ENCODE assay signal across 15 cellular contexts in genomic region chrX:123846598-123847038, GRCh38. TPM values are rescaled to one million over a fixed set of nuclear protein-coding genes. Genes with fewer than 3 reads are reported as not detected.
DNase-seq lines count a peak whose midpoint lies in the region; ATAC-seq and TF ChIP-seq lines count a peak whose summit lies in the region.
"Had no signal": no experiment of that assay in that cellular context is flagged by ENCODE, and none has a peak within 500 bp of the region (broad histone marks: within the 10 kb centered on the region; RNA-seq: fewer than 3 reads in every experiment).

No MANE protein-coding gene starts in this region.

- H3K27me3 ChIP-seq in SK-N-SH (ENCODE audit: insufficient read depth) = no peaks in the 10 kb centered on the region; the same call in 1 of the 2 replicates
- no peaks in the 10 kb centered on the region for H3K27me3 ChIP-seq in CD8-positive, alpha-beta T cell (ENCODE audit: insufficient read depth, low read length)

- ATAC-seq in SK-N-SH treated with all-trans-retinoic acid at 6 μM for 48 hours = no peak
- no peak for ATAC-seq in GM19324 (IDR thresholded peaks at IDR 0.05; ENCODE audit: low FRiP score, unreplicated experiment)
- ATAC-seq in HG02973 (IDR thresholded peaks at IDR 0.05; ENCODE audit: unreplicated experiment) = no peak
- ATAC-seq in CD8-positive, alpha-beta T cell = no peak

- H3K36me3 Mint-ChIP-seq in CD8-positive, alpha-beta T cell = no peaks in the 10 kb centered on the region

- no peaks in the 10 kb centered on the region for H3K4me1 Mint-ChIP-seq in CD8-positive, alpha-beta T cell (ENCODE audit: low read depth)
- H3K4me1 Mint-ChIP-seq: central memory CD8-positive, alpha-beta T cell had no signal

- TF ChIP-seq EP300 in SK-N-SH (IDR thresholded peaks at IDR 0.05; ENCODE audit: borderline replicate concordance in 1 of 2, low read depth in 1 of 2, low read length in 1 of 2) = no peak

- H3K27ac ChIP-seq in SK-N-SH (ENCODE audit: low read depth in 2 of 2, low read length in 1 of 2) = peak overlapping the region in 1 of 2 experiments; percentile 31; a peak in 1 of 4 replicates
- H3K27ac ChIP-seq in CD8-positive, alpha-beta T cell (ENCODE audit: low read depth, low read length) = no peak overlapping the region
- H3K27ac ChIP-seq: thoracic aorta had no signal

- DNase-seq in SK-N-SH (no peak), NCI-H226 (peak; percentile 1), cardiac fibroblast (ENCODE audit: low read depth in 2 of 2) (peak; percentile 59 to 84), renal cortical epithelial cell (ENCODE audit: low read depth) (peak; percentile 48)
- no peak for DNase-seq in CD8-positive, alpha-beta T cell
- DNase-seq: activated CD4-positive, alpha-beta T cell treated with anti-CD3 and anti-CD28 coated beads, Interleukin-2, amount 50 U/mL, for 4 hours; activated effector memory CD4-positive, alpha-beta T cell treated with anti-CD3 and anti-CD28 coated beads, Interleukin-2, amount 50 U/mL, for 16 hours; NCI-H345; nucleus accumbens had no signal

- no peaks in the 10 kb centered on the region for H3K9me3 ChIP-seq in SK-N-SH
- no peaks in the 10 kb centered on the region for H3K9me3 ChIP-seq in CD8-positive, alpha-beta T cell (ENCODE audit: low read length)
- H3K9me3 ChIP-seq: thoracic aorta had no signal

- H3K4me1 ChIP-seq in SK-N-SH (ENCODE audit: control insufficient read depth in 1 of 2, insufficient read depth in 2 of 2, low read depth in 1 of 2, low read length in 1 of 2) = no peaks in the 10 kb centered on the region
- H3K4me1 ChIP-seq in CD8-positive, alpha-beta T cell (ENCODE audit: insufficient read depth, low read length) = no peaks in the 10 kb centered on the region

- POLR2A ChIA-PET in SK-N-SH (lab: Yijun Ruan, JAX) = no interaction called here
- POLR2A ChIA-PET in CD8-positive, alpha-beta T cell (lab: Charles Lee) = no interaction called here

- no peak for TF ChIP-seq CTCF in SK-N-SH (IDR thresholded peaks at IDR 0.05)
- TF ChIP-seq CTCF in cardiac fibroblast (IDR thresholded peaks at IDR 0.05; ENCODE audit: low read depth, low read length) = no peak
- no peak for TF ChIP-seq CTCF in CD8-positive, alpha-beta T cell (IDR thresholded peaks at IDR 0.05)

- H3K9me2 ChIP-seq in SK-N-SH = no peaks in the 10 kb centered on the region

- no peak overlapping the region for H3K27ac Mint-ChIP-seq in CD8-positive, alpha-beta T cell
- H3K27ac Mint-ChIP-seq: T-helper 1 cell treated with Interleukin-12 subunit alpha and Interleukin-12 subunit beta and Interleukin-4 antibody, amounts not matched to agents 30 μg/mL and 1 μg/mL, for 36 hours had no signal

- H3K27me3 Mint-ChIP-seq in CD8-positive, alpha-beta T cell (ENCODE audit: low read depth) = no peaks in the 10 kb centered on the region
- H3K27me3 Mint-ChIP-seq: central memory CD8-positive, alpha-beta T cell had no signal

- no peaks in the 10 kb centered on the region for H3K9me3 Mint-ChIP-seq in CD8-positive, alpha-beta T cell
- H3K9me3 Mint-ChIP-seq: central memory CD8-positive, alpha-beta T cell; T-helper 1 cell treated with Interleukin-12 subunit alpha and Interleukin-12 subunit beta and Interleukin-4 antibody, amounts not matched to agents 30 μg/mL and 1 μg/mL, for 36 hours had no signal

- no peak overlapping the region for H2AFZ ChIP-seq in SK-N-SH (ENCODE audit: low read depth)

- CTCF ChIA-PET in SK-N-SH (lab: Yijun Ruan, JAX) = interaction anchor here (1.4 kb wide), 1 partner anchor 13 kb away, joined by 3 read pairs; no protein-coding TSS in a partner anchor
- CTCF ChIA-PET in CD8-positive, alpha-beta T cell (lab: Charles Lee) = no interaction called here

- H3K79me2 ChIP-seq in SK-N-SH (ENCODE audit: insufficient read depth) = no peaks in the 10 kb centered on the region

- intact Hi-C loops in CD8-positive, alpha-beta T cell (cut with DNase I, micrococcal nuclease) = no loop called here

- no peak overlapping the region for H3K9ac ChIP-seq in SK-N-SH

- WGBS in SK-N-SH (ENCODE audit: low lambda C conversion rate) = 58% methylated on average over 7 of the region's 7 CpGs

- no peaks in the 10 kb centered on the region for H4K20me1 ChIP-seq in SK-N-SH (ENCODE audit: insufficient read depth)

- no peaks in the 10 kb centered on the region for H3F3A ChIP-seq in SK-N-SH (replicated peaks; ENCODE audit: insufficient read depth)

- H3K4me3 ChIP-seq in SK-N-SH (ENCODE audit: low read depth in 2 of 2, low read length in 1 of 2) (no peak overlapping the region), cardiac fibroblast (replicated peaks in 1 of 2; ENCODE audit: low read depth in 2 of 2, low read length in 2 of 2) (no peak overlapping the region)
- H3K4me3 ChIP-seq in CD8-positive, alpha-beta T cell (ENCODE audit: low read depth, low read length) = no peak overlapping the region
- H3K4me3 ChIP-seq: thoracic aorta had no signal

- no peak overlapping the region for H3K4me3 Mint-ChIP-seq in CD8-positive, alpha-beta T cell
- H3K4me3 Mint-ChIP-seq: central memory CD8-positive, alpha-beta T cell; T-helper 1 cell treated with Interleukin-12 subunit alpha and Interleukin-12 subunit beta and Interleukin-4 antibody, amounts not matched to agents 30 μg/mL and 1 μg/mL, for 36 hours had no signal

- H3K4me2 ChIP-seq in SK-N-SH = no peak overlapping the region

- TF ChIP-seq RAD21 in SK-N-SH (IDR thresholded peaks at IDR 0.05; ENCODE audit: low read length) = no peak

- no peaks in the 10 kb centered on the region for H3K36me3 ChIP-seq in SK-N-SH (replicated peaks in 1 of 2; ENCODE audit: control insufficient read depth in 1 of 2, insufficient read depth in 2 of 2, low read length in 1 of 2)
- H3K36me3 ChIP-seq in CD8-positive, alpha-beta T cell (ENCODE audit: insufficient read depth, low read length) = no peaks in the 10 kb centered on the region
- H3K36me3 ChIP-seq: thoracic aorta had no signal

TF ChIP-seq in SK-N-SH, 30 proteins besides CTCF, POLR2A, EP300 and RAD21:
- TF ChIP-seq EZH2phosphoT487 (IDR thresholded peaks at IDR 0.05; ENCODE audit: borderline replicate concordance, low read depth) (no peak), JUND (IDR thresholded peaks at IDR 0.05) (peak; percentile 15; the same call in 1 of the 2 replicates), FOSL2 (IDR thresholded peaks at IDR 0.05; ENCODE audit: borderline replicate concordance, low read depth) (peak; percentile 27; the same call in 1 of the 2 replicates)
TF ChIP-seq in SK-N-SH: peak in this region for 2.

TF ChIP-seq in SK-N-SH treated with all-trans-retinoic acid at 6 μM for 48 hours, 23 proteins besides CTCF, POLR2A, EP300 and RAD21:
- no peak for TF ChIP-seq GLIS3 (CRISPR knock-in tag; IDR thresholded peaks at IDR 0.05)
- TF ChIP-seq ZFP3 (CRISPR knock-in tag; IDR thresholded peaks at IDR 0.05) = no peak
- no peak for TF ChIP-seq SNAI2 (CRISPR knock-in tag; IDR thresholded peaks at IDR 0.05)
- TF ChIP-seq, protein P1, sequence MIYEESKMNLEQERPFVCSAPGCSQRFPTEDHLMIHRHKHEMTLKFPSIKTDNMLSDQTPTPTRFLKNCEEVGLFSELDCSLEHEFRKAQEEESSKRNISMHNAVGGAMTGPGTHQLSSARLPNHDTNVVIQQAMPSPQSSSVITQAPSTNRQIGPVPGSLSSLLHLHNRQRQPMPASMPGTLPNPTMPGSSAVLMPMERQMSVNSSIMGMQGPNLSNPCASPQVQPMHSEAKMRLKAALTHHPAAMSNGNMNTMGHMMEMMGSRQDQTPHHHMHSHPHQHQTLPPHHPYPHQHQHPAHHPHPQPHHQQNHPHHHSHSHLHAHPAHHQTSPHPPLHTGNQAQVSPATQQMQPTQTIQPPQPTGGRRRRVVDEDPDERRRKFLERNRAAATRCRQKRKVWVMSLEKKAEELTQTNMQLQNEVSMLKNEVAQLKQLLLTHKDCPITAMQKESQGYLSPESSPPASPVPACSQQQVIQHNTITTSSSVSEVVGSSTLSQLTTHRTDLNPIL (CRISPR knock-in tag; IDR thresholded peaks at IDR 0.05; ENCODE audit: low read depth) = no peak
- TF ChIP-seq BACH2 (CRISPR knock-in tag; IDR thresholded peaks at IDR 0.05; ENCODE audit: borderline replicate concordance) = no peak
- TF ChIP-seq OSR1 (CRISPR knock-in tag; IDR thresholded peaks at IDR 0.05) = no peak
- TF ChIP-seq ZNF565 (CRISPR knock-in tag; conservative IDR thresholded peaks at IDR 0.05; ENCODE audit: low read depth) = no peak
- TF ChIP-seq ISL1 (CRISPR knock-in tag; IDR thresholded peaks at IDR 0.05) = no peak
- no peak for TF ChIP-seq ZNF70 (CRISPR knock-in tag; IDR thresholded peaks at IDR 0.05)
- TF ChIP-seq CSDC2 (CRISPR knock-in tag; IDR thresholded peaks at IDR 0.05) = no peak
- no peak for TF ChIP-seq ESRRG (CRISPR knock-in tag; IDR thresholded peaks at IDR 0.05)
- TF ChIP-seq ZC3H10 (CRISPR knock-in tag; IDR thresholded peaks at IDR 0.05) = no peak
- TF ChIP-seq TOX (CRISPR knock-in tag; IDR thresholded peaks at IDR 0.05; ENCODE audit: borderline replicate concordance) = no peak
- no peak for TF ChIP-seq PATZ1 (CRISPR knock-in tag; IDR thresholded peaks at IDR 0.05; ENCODE audit: borderline replicate concordance)
- no peak for TF ChIP-seq RARB (CRISPR knock-in tag; IDR thresholded peaks at IDR 0.05)
- no peak for TF ChIP-seq ZNF8 (CRISPR knock-in tag; IDR thresholded peaks at IDR 0.05)
TF ChIP-seq in SK-N-SH treated with all-trans-retinoic acid at 6 μM for 48 hours: peak in this region for 0.

RNA-seq across cellular contexts. Expression of gene XIAP, which starts 13.2 kb away (rescaled TPM):
- 8.0 and 9.1 TPM in 2 replicates for polyA plus RNA-seq in SK-N-SH (2012; rRNA removed)
- polyA plus RNA-seq in SK-N-SH (2012; cell fraction: cytosol; rRNA removed) = 10.7 and 12.1 TPM in 2 replicates
- 8.1 and 9.3 TPM in 2 replicates for polyA plus RNA-seq in SK-N-SH (2012; cell fraction: nucleus; rRNA removed)
- total RNA-seq in renal cortical epithelial cell = 47.8 and 58.0 TPM in 2 replicates
- total RNA-seq in CD8-positive, alpha-beta T cell = 10 to 100 TPM; 15.2 to 24.2 TPM

Comparison
In these comparisons a context has a peak if more than half of its experiments do, and no peak if none do; other contexts are left out.
1. DNase-seq: peak in NCI-H226 (single experiment), cardiac fibroblast (2 of 2) and renal cortical epithelial cell (single experiment); none in SK-N-SH (single experiment) and CD8-positive, alpha-beta T cell (0 of 7).